8 cellular contexts compared by ENCODE assay signal in the genomic region with DNA sequence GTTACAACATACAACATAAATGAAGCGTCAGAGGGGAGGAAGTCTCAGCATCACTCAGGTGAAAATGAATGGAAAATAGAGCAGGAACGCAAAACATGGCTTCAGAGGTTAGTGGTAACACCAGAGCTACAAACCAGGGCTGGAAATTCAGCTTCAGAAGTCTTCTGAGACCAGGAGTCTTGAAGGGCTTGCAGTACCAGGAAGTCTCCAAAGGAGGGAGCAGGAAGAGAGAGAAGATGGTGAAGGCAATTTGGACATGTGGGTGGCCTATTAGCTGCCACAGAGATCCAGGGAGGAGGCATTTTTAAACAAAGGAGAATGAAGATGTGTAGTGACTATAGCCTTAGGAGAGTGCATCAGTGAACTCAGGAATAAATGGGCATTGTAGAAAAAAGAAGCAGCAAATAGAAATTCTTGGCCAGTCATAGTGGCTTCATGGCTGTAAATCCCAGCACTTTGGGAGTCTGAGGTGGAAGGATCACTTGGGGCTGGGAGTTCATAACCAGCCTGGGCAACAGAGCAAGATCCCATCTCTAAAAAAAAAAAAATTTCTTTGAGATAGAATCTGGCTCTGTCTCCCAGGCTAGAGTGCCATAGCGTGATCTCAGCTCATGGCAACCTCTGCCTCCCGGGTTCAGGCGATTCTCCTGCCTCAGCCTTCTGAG. TPM values are rescaled to one million over a fixed set of nuclear protein-coding genes. Genes with fewer than 3 reads are reported as not detected.
DNase-seq lines count a peak whose midpoint lies in the region; ATAC-seq and TF ChIP-seq lines count a peak whose summit lies in the region.

No MANE protein-coding gene starts in this region.

- POLR2A ChIA-PET in AG04450 (lab: Yijun Ruan, JAX) (interaction anchor here (2.5 kb wide), 1 partner anchor 9 kb away, joined by 9 read pairs; the partner anchor contains the start of gene TET1), GM10248 (lab: Yijun Ruan, JAX) (interaction anchor here (0.5 kb wide), 1 partner anchor 159 kb away, joined by 6 read pairs; no protein-coding TSS in a partner anchor)
- POLR2A ChIA-PET in activated CD8-positive, alpha-beta T cell treated with anti-CD3 and anti-CD28 coated beads, Interleukin-2, amount 10 ng/mL, durations not matched to agents 7 days and 5 days (lab: Charles Lee), result interaction anchor here (0.7 kb wide), 1 partner anchor 305 kb away, joined by 4 read pairs; no protein-coding TSS in a partner anchor

- peaks cover 5% of the 10 kb centered on the region for H3K4me1 ChIP-seq in foreskin keratinocyte

- no peaks in the 10 kb centered on the region for H3K9me3 Mint-ChIP-seq in activated CD8-positive, alpha-beta T cell treated with anti-CD3 and anti-CD28 coated beads, Interleukin-2, amount 10 ng/mL, durations not matched to agents 7 days and 5 days (ENCODE audit: insufficient read depth)

- peak; percentile 92 for TF ChIP-seq CTCF in AG04450 (IDR thresholded peaks at IDR 0.05; ENCODE audit: low read depth, low read length)
- TF ChIP-seq CTCF in GM10248 (IDR thresholded peaks at IDR 0.05; ENCODE audit: control extremely low read depth, extremely low read depth, low read depth, missing control alignments), result peak; percentile 73
- TF ChIP-seq CTCF in foreskin keratinocyte (conservative IDR thresholded peaks at IDR 0.05), result peak; percentile 76

- H3K27me3 ChIP-seq in AG04450 (ENCODE audit: control insufficient read depth, insufficient read depth, low read length) (no peaks in the 10 kb centered on the region), foreskin keratinocyte (no peaks in the 10 kb centered on the region)

- H3K9me3 ChIP-seq in AG04450 (ENCODE audit: control insufficient read depth, insufficient read depth, low read length), result no peaks in the 10 kb centered on the region

- DNase-seq in AG04450 (ENCODE audit: low read depth, low spot score), result peak; percentile 55
- DNase-seq in GM10248 (ENCODE audit: extremely low spot score), result peak; percentile 74
- DNase-seq in NCI-H510A (lab: John Stamatoyannopoulos, UW), result peak; percentile 12
- peak; percentile 65 for DNase-seq in activated CD8-positive, alpha-beta T cell treated with anti-CD3 and anti-CD28 coated beads, Interleukin-2, amount 10 ng/mL, durations not matched to agents 7 days and 5 days
- DNase-seq in foreskin keratinocyte, result peak in 1 of 2 donors; percentile 66
- DNase-seq in non-pigmented ciliary epithelial cell (ENCODE audit: low read depth), result peak; percentile 49

- H3K27ac ChIP-seq in AG04450 (ENCODE audit: low read depth, low read length), result no peak overlapping the region
- no peak overlapping the region for H3K27ac ChIP-seq in foreskin keratinocyte

- no peak overlapping the region for H3K4me3 Mint-ChIP-seq in activated CD8-positive, alpha-beta T cell treated with anti-CD3 and anti-CD28 coated beads, Interleukin-2, amount 10 ng/mL, durations not matched to agents 7 days and 5 days

- ATAC-seq in HG03064 (IDR thresholded peaks at IDR 0.05; ENCODE audit: low read depth, unreplicated experiment) (peak; percentile 69), foreskin keratinocyte (peak; percentile 71), HG03139 (IDR thresholded peaks at IDR 0.05; ENCODE audit: unreplicated experiment) (no peak)
- ATAC-seq in activated CD8-positive, alpha-beta T cell treated with anti-CD3 and anti-CD28 coated beads, Interleukin-2, amount 10 ng/mL, durations not matched to agents 7 days and 5 days, result peak; percentile 82

- no peaks in the 10 kb centered on the region for H3K27me3 Mint-ChIP-seq in activated CD8-positive, alpha-beta T cell treated with anti-CD3 and anti-CD28 coated beads, Interleukin-2, amount 10 ng/mL, durations not matched to agents 7 days and 5 days (ENCODE audit: low read depth)

- no peak overlapping the region for H3K27ac Mint-ChIP-seq in activated CD8-positive, alpha-beta T cell treated with anti-CD3 and anti-CD28 coated beads, Interleukin-2, amount 10 ng/mL, durations not matched to agents 7 days and 5 days

- CTCF ChIA-PET in AG04450 (lab: Charles Lee), result interaction anchor here (0.6 to 2.5 kb wide), 20 partner anchors 8 to 347 kb away, joined by 3 to 13 read pairs (median 4); partner anchors contain the start of gene TET1
- CTCF ChIA-PET in GM10248 (lab: Yijun Ruan, JAX), result interaction anchor here (0.6 to 7.7 kb wide), 39 partner anchors 10 to 430 kb away, joined by 3 to 58 read pairs (median 3); partner anchors contain the start of gene TET1
- CTCF ChIA-PET in activated CD8-positive, alpha-beta T cell treated with anti-CD3 and anti-CD28 coated beads, Interleukin-2, amount 10 ng/mL, durations not matched to agents 7 days and 5 days (lab: Charles Lee), result interaction anchor here (0.6 to 2.7 kb wide), 35 partner anchors 9 to 349 kb away, joined by 3 to 13 read pairs (median 4); partner anchors contain the start of genes CCAR1, DDX50, DNA2 and TET1

- H3K4me3 ChIP-seq in AG04450 (ENCODE audit: low read depth, low read length), result no peak overlapping the region

- H3K4me1 Mint-ChIP-seq in activated CD8-positive, alpha-beta T cell treated with anti-CD3 and anti-CD28 coated beads, Interleukin-2, amount 10 ng/mL, durations not matched to agents 7 days and 5 days (ENCODE audit: low read depth), result no peaks in the 10 kb centered on the region

- H3K36me3 Mint-ChIP-seq in activated CD8-positive, alpha-beta T cell treated with anti-CD3 and anti-CD28 coated beads, Interleukin-2, amount 10 ng/mL, durations not matched to agents 7 days and 5 days (ENCODE audit: low read depth), result no peaks in the 10 kb centered on the region

RNA-seq across cellular contexts. Expression of gene TET1, which starts 9.3 kb away (rescaled TPM):
- polyA plus RNA-seq in AG04450 (2011; rRNA removed) (2.4 and 3.4 TPM in 2 replicates), foreskin keratinocyte (0.01 and 0.03 TPM in 2 replicates)
- 10.4 and 14.7 TPM in 2 replicates for polyA minus RNA-seq in AG04450 (2011; rRNA and poly(A)+ RNA removed)
- total RNA-seq in activated CD8-positive, alpha-beta T cell treated with anti-CD3 and anti-CD28 coated beads, Interleukin-2, amount 10 ng/mL, durations not matched to agents 7 days and 5 days, result 1 to 10 TPM; 3.2 to 3.3 TPM
- 0.42 and 0.51 TPM in 2 replicates for total RNA-seq in foreskin keratinocyte

RNA-seq across cellular contexts. Expression of gene SLC25A16, which starts 23.6 kb away (rescaled TPM):
- polyA plus RNA-seq in AG04450 (2011; rRNA removed) (13.8 and 21.2 TPM in 2 replicates), foreskin keratinocyte (4.8 TPM in 2 replicates)
- polyA minus RNA-seq in AG04450 (2011; rRNA and poly(A)+ RNA removed), result 25.3 and 42.3 TPM in 2 replicates
- total RNA-seq in activated CD8-positive, alpha-beta T cell treated with anti-CD3 and anti-CD28 coated beads, Interleukin-2, amount 10 ng/mL, durations not matched to agents 7 days and 5 days, result 10 to 100 TPM; 18.7 to 22.7 TPM
- total RNA-seq in foreskin keratinocyte, result 11.8 and 13.2 TPM in 2 replicates
